Comparison of ENCODE assay signal across 23 cellular contexts in the genomic region with DNA sequence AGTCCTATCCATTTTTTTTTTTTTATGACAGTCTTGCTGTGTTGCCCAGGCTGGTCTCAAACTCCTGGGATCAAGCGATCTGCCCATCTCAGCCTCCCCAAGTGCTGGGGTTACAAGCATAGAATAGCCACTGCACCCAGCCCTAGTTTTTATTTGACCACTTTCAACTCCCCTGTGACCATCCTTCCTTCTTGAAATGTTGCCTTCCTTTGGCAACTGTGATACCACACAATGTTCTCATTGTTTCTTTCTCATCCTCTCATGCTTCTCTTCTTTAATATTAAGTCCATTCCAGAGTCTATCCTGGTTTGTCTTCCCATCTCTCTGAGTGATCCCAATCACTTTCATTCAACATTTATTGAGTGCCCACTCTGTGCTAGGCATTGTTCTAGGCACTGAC.
"Had no signal": no experiment of that assay in that cellular context is flagged by ENCODE, and none has a peak within 500 bp of the region (broad histone marks: within the 10 kb centered on the region; RNA-seq: fewer than 3 reads in every experiment).

No MANE protein-coding gene starts in this region.

- H3K27ac ChIP-seq: colonic mucosa, coronary artery, dorsolateral prefrontal cortex, epithelial cell of prostate, esophagus muscularis mucosa, esophagus squamous epithelium, foreskin keratinocyte, gastrocnemius medialis, gastroesophageal sphincter, heart left ventricle, heart right ventricle had no signal

- H3K4me1 ChIP-seq: colonic mucosa, esophagus muscularis mucosa, esophagus squamous epithelium, foreskin keratinocyte, gastrocnemius medialis, gastroesophageal sphincter, heart left ventricle, heart right ventricle had no signal

- DNase-seq: colonic mucosa; cortex of kidney; dermis blood vessel endothelial cell; dorsolateral prefrontal cortex; effector CD4-positive, alpha-beta T cell; effector CD8-positive, alpha-beta T cell; effector memory CD4-positive, alpha-beta T cell; effector memory CD8-positive, alpha-beta T cell; endodermal cell; erythroblast; esophagus squamous epithelium; foreskin fibroblast; foreskin keratinocyte; gastrocnemius medialis; glutamatergic neuron; head of caudate nucleus; heart left ventricle; heart right ventricle had no signal

- ATAC-seq: effector memory CD8-positive, alpha-beta T cell; esophagus mucosa; foreskin keratinocyte; gastrocnemius medialis; gastroesophageal sphincter; heart left ventricle; heart right ventricle had no signal

- H3K4me3 ChIP-seq: colonic mucosa, coronary artery, dorsolateral prefrontal cortex, esophagus muscularis mucosa, esophagus squamous epithelium, gastrocnemius medialis, gastroesophageal sphincter, heart left ventricle, heart right ventricle had no signal

- H3K36me3 ChIP-seq: colonic mucosa, esophagus muscularis mucosa, esophagus squamous epithelium, gastrocnemius medialis, gastroesophageal sphincter, heart left ventricle, heart right ventricle had no signal

- H3K27me3 ChIP-seq: colonic mucosa, esophagus muscularis mucosa, esophagus squamous epithelium, gastrocnemius medialis, gastroesophageal sphincter, heart left ventricle, heart right ventricle had no signal
